ENCODE assay signal across 1 cellular context in the genomic region with DNA sequence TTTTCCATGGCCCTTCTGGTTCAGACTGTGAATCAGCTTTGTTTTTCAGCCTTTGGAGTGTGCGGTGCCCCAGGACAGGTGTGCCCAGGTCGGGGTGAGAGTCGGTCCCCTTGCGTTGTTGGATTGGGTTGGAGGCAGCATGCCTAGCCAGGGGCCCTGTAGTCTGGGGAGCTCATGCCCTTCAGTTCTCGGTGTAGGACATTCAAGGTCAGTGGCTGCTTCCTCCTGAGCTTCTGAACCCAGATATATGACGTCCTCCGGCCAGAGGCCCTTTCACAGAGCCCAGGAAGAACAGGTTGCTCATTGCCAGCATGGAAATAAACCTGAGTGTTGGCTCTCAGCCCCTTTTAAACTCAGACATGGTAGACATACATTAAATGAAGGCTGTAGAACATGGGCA.
TF ChIP-seq lines count a peak whose summit lies in the region.

No MANE protein-coding gene starts in this region.

TF ChIP-seq in IMR-90, 13 proteins besides CTCF, POLR2A, EP300 and RAD21 (continued from another document):
- TF ChIP-seq, protein P1, sequence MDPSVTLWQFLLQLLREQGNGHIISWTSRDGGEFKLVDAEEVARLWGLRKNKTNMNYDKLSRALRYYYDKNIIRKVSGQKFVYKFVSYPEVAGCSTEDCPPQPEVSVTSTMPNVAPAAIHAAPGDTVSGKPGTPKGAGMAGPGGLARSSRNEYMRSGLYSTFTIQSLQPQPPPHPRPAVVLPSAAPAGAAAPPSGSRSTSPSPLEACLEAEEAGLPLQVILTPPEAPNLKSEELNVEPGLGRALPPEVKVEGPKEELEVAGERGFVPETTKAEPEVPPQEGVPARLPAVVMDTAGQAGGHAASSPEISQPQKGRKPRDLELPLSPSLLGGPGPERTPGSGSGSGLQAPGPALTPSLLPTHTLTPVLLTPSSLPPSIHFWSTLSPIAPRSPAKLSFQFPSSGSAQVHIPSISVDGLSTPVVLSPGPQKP (IDR thresholded peaks at IDR 0.05; ENCODE audit: borderline replicate concordance, low read depth, low read length) = no peak
- no peak for TF ChIP-seq NFE2L2 (IDR thresholded peaks at IDR 0.05; ENCODE audit: low read depth, low read length)
- no peak for TF ChIP-seq RCOR1 (IDR thresholded peaks at IDR 0.05; ENCODE audit: insufficient replicate concordance, low read length)
- TF ChIP-seq BHLHE40 (IDR thresholded peaks at IDR 0.05; ENCODE audit: low read depth, low read length) = no peak
- no peak for TF ChIP-seq CHD1 (IDR thresholded peaks at IDR 0.05; ENCODE audit: low read depth, low read length)
- no peak for TF ChIP-seq FOS (IDR thresholded peaks at IDR 0.05; ENCODE audit: low read depth, low read length)
- no peak for TF ChIP-seq MXI1 (IDR thresholded peaks at IDR 0.05; ENCODE audit: borderline replicate concordance, low read depth, low read length)
- TF ChIP-seq MAFK (IDR thresholded peaks at IDR 0.05; ENCODE audit: low read depth, low read length) = no peak
- no peak for TF ChIP-seq CEBPB (IDR thresholded peaks at IDR 0.05; ENCODE audit: low read depth, low read length)
- no peak for TF ChIP-seq USF2 (IDR thresholded peaks at IDR 0.05; ENCODE audit: low read depth, low read length)
- TF ChIP-seq SMC3 (IDR thresholded peaks at IDR 0.05; ENCODE audit: low read depth, low read length) = no peak
- TF ChIP-seq MAZ (IDR thresholded peaks at IDR 0.05; ENCODE audit: borderline replicate concordance, low read depth, low read length) = no peak
